In the genomic region with DNA sequence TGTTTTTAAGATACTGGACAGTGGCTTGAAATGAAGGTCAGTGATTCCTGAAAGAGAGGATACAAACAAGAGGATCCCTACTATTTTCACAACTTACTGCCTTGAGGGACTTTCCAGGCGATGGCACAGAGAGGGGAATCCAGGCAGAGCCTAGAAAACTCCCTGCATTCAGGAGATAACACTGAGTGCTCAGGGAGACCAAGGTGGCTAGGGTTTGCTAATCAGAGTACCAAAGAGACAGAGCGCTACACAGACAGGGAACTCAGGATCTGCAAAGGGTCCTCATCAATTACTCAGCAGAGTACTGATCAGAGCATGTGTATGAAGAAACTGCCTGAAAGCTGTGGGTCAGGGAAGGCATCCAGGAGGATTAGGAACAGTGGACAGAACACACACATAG, we compare ENCODE assay signal across 1 cellular context.
A peak's percentile ranks its signal among the peaks of the same experiment; 100 is the strongest.
TF ChIP-seq lines count a peak whose summit lies in the region.

No MANE protein-coding gene starts in this region.

TF ChIP-seq in K562, 482 proteins besides CTCF, POLR2A, EP300 and RAD21:
- TF ChIP-seq TAF9B (IDR thresholded peaks at IDR 0.05; ENCODE audit: partially characterized antibody) (no peak), ARID1B (IDR thresholded peaks at IDR 0.05) (peak; percentile 24), CHD4 (IDR thresholded peaks at IDR 0.05; ENCODE audit: insufficient read depth, insufficient replicate concordance, low read depth, low read length, poor library complexity, severe bottlenecking) (no peak), FIP1L1 (IDR thresholded peaks at IDR 0.05; ENCODE audit: low read depth, low read length, poor library complexity, severe bottlenecking) (no peak), NONO (IDR thresholded peaks at IDR 0.05; ENCODE audit: low read depth in 2 of 2, low read length in 1 of 2) (no peak), DPF2 (IDR thresholded peaks at IDR 0.05) (0 out of 2 replicates have a peak, but pooled peaks have one; percentile 12), CBFA2T3 (IDR thresholded peaks at IDR 0.05) (peak; percentile 63), TAL1 (IDR thresholded peaks at IDR 0.05) (peak; percentile 25; the same call in 1 of the 2 replicates), NR1H2 (CRISPR knock-in tag; IDR thresholded peaks at IDR 0.05) (no peak), TEAD4 (IDR thresholded peaks at IDR 0.05; ENCODE audit: low read length) (0 out of 2 replicates have a peak, but pooled peaks have one; percentile 18), TEAD4 (CRISPR knock-in tag; IDR thresholded peaks at IDR 0.05; ENCODE audit: borderline replicate concordance) (no peak), MTA3 (IDR thresholded peaks at IDR 0.05; ENCODE audit: borderline replicate concordance) (no peak), ZFX (CRISPR knock-in tag; IDR thresholded peaks at IDR 0.05) (no peak), THRAP3 (IDR thresholded peaks at IDR 0.05; ENCODE audit: borderline replicate concordance) (no peak), NR3C1 (CRISPR knock-in tag; IDR thresholded peaks at IDR 0.05) (no peak), TCF3 (CRISPR knock-in tag; IDR thresholded peaks at IDR 0.05) (peak; percentile 65)
- TF ChIP-seq, protein P1, sequence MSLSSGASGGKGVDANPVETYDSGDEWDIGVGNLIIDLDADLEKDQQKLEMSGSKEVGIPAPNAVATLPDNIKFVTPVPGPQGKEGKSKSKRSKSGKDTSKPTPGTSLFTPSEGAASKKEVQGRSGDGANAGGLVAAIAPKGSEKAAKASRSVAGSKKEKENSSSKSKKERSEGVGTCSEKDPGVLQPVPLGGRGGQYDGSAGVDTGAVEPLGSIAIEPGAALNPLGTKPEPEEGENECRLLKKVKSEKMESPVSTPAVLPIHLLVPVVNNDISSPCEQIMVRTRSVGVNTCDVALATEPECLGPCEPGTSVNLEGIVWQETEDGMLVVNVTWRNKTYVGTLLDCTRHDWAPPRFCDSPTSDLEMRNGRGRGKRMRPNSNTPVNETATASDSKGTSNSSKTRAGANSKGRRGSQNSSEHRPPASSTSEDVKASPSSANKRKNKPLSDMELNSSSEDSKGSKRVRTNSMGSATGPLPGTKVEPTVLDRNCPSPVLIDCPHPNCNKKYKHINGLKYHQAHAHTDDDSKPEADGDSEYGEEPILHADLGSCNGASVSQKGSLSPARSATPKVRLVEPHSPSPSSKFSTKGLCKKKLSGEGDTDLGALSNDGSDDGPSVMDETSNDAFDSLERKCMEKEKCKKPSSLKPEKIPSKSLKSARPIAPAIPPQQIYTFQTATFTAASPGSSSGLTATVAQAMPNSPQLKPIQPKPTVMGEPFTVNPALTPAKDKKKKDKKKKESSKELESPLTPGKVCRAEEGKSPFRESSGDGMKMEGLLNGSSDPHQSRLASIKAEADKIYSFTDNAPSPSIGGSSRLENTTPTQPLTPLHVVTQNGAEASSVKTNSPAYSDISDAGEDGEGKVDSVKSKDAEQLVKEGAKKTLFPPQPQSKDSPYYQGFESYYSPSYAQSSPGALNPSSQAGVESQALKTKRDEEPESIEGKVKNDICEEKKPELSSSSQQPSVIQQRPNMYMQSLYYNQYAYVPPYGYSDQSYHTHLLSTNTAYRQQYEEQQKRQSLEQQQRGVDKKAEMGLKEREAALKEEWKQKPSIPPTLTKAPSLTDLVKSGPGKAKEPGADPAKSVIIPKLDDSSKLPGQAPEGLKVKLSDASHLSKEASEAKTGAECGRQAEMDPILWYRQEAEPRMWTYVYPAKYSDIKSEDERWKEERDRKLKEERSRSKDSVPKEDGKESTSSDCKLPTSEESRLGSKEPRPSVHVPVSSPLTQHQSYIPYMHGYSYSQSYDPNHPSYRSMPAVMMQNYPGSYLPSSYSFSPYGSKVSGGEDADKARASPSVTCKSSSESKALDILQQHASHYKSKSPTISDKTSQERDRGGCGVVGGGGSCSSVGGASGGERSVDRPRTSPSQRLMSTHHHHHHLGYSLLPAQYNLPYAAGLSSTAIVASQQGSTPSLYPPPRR (CRISPR knock-in tag; IDR thresholded peaks at IDR 0.05; ENCODE audit: borderline replicate concordance): no peak
- TF ChIP-seq, protein P2, sequence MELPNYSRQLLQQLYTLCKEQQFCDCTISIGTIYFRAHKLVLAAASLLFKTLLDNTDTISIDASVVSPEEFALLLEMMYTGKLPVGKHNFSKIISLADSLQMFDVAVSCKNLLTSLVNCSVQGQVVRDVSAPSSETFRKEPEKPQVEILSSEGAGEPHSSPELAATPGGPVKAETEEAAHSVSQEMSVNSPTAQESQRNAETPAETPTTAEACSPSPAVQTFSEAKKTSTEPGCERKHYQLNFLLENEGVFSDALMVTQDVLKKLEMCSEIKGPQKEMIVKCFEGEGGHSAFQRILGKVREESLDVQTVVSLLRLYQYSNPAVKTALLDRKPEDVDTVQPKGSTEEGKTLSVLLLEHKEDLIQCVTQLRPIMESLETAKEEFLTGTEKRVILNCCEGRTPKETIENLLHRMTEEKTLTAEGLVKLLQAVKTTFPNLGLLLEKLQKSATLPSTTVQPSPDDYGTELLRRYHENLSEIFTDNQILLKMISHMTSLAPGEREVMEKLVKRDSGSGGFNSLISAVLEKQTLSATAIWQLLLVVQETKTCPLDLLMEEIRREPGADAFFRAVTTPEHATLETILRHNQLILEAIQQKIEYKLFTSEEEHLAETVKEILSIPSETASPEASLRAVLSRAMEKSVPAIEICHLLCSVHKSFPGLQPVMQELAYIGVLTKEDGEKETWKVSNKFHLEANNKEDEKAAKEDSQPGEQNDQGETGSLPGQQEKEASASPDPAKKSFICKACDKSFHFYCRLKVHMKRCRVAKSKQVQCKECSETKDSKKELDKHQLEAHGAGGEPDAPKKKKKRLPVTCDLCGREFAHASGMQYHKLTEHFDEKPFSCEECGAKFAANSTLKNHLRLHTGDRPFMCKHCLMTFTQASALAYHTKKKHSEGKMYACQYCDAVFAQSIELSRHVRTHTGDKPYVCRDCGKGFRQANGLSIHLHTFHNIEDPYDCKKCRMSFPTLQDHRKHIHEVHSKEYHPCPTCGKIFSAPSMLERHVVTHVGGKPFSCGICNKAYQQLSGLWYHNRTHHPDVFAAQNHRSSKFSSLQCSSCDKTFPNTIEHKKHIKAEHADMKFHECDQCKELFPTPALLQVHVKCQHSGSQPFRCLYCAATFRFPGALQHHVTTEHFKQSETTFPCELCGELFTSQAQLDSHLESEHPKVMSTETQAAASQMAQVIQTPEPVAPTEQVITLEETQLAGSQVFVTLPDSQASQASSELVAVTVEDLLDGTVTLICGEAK (IDR thresholded peaks at IDR 0.05): no peak
- TF ChIP-seq, protein P2 (CRISPR knock-in tag; IDR thresholded peaks at IDR 0.05): no peak
TF ChIP-seq in K562: peak in this region for 6.
